ENCODE assay signal across 8 cellular contexts in genomic region chr2:19989342-19989680, GRCh38.
DNase-seq lines count a peak whose midpoint lies in the region; TF ChIP-seq lines count a peak whose summit lies in the region.

No MANE protein-coding gene starts in this region.

- TF ChIP-seq CTCF in AG04449 (IDR thresholded peaks at IDR 0.05; ENCODE audit: insufficient read depth, low read length, missing control alignments): no peak
- no peak for TF ChIP-seq CTCF in cardiac fibroblast (IDR thresholded peaks at IDR 0.05; ENCODE audit: low read depth, low read length)
- no peak for TF ChIP-seq CTCF in GM13976 (IDR thresholded peaks at IDR 0.05; ENCODE audit: borderline replicate concordance, control extremely low read depth, extremely low read depth, insufficient read depth, missing control alignments)

- no peak for DNase-seq in AG04449 (ENCODE audit: low read depth, low spot score)
- no peak for DNase-seq in cardiac fibroblast (ENCODE audit: low read depth in 2 of 2)
- no peak for DNase-seq in GM13976 (ENCODE audit: low spot score)
- no peak for DNase-seq in NCI-H1048 (lab: John Stamatoyannopoulos, UW)
- no peak for DNase-seq in DMS 273 treated with DMSO at 0.1 percent for 48 hours (lab: John Stamatoyannopoulos, UW)
- DNase-seq in stimulated activated CD4-positive, alpha-beta T cell treated with anti-CD3 and anti-CD28 coated beads, Interleukin-12 subunit alpha, Interleukin-12 subunit beta, amount 100 ng/mL, for 4 hours: no peak

- CTCF ChIA-PET in AG04449 (lab: Yijun Ruan, JAX): interaction anchor here (0.9 to 2.8 kb wide), 7 partner anchors 13 to 302 kb away, joined by 3 to 19 read pairs (median 7); no protein-coding TSS in a partner anchor

- H3K4me3 ChIP-seq in AG04449 (ENCODE audit: low read depth, low read length) (peak overlapping the region; percentile 86), HUES6 (ENCODE audit: low read depth, low read length) (peak overlapping the region; percentile 76), cardiac fibroblast (replicated peaks in 1 of 2; ENCODE audit: low read depth in 2 of 2, low read length in 2 of 2) (peak overlapping the region; percentile 72 to 87), muscle layer of colon (ENCODE audit: low read depth in 1 of 2, low read length in 2 of 2) (peak overlapping the region; percentile 51 to 97)

- no peak overlapping the region for H3K27ac ChIP-seq in HUES6 (ENCODE audit: low read depth, low read length)
- peak overlapping the region; percentile 35 for H3K27ac ChIP-seq in muscle layer of colon (ENCODE audit: low read depth, low read length)

- in situ Hi-C loops in GM13976 (cut with MboI; ENCODE audit: low sequenced_read_pairs, unreplicated experiment): no loop called here

- H3K27me3 ChIP-seq in HUES6 (ENCODE audit: control insufficient read depth, insufficient read depth, low read length): no peaks in the 10 kb centered on the region
- no peaks in the 10 kb centered on the region for H3K27me3 ChIP-seq in muscle layer of colon (ENCODE audit: control insufficient read depth in 1 of 2, insufficient read depth in 2 of 2, low read length in 2 of 2)

- H3K9me3 ChIP-seq in HUES6 (ENCODE audit: control insufficient read depth, insufficient read depth, low read depth, low read length): no peaks in the 10 kb centered on the region
- no peaks in the 10 kb centered on the region for H3K9me3 ChIP-seq in muscle layer of colon (ENCODE audit: low read length)

- H3K36me3 ChIP-seq in HUES6 (ENCODE audit: control insufficient read depth, insufficient read depth, low read length) (no peaks in the 10 kb centered on the region; the same call in 1 of the 2 replicates), muscle layer of colon (ENCODE audit: insufficient read depth, low read length) (peaks cover 7% of the 10 kb centered on the region)

- POLR2A ChIA-PET in AG04449 (lab: Yijun Ruan, JAX): no interaction called here

- H3K9ac ChIP-seq in HUES6 (ENCODE audit: low read length) (peak overlapping the region; percentile 6), muscle layer of colon (ENCODE audit: low read length) (peak overlapping the region; percentile 15)

- H3K4me1 ChIP-seq in HUES6 (ENCODE audit: control insufficient read depth, insufficient read depth, low read length) (peaks cover 9% of the 10 kb centered on the region), muscle layer of colon (ENCODE audit: insufficient read depth, low read length) (peaks cover 8% of the 10 kb centered on the region)
